In genomic region chr1:153646672-153647374, GRCh38 we compare ENCODE assay signal across 13 cellular contexts. TPM values are rescaled to one million over a fixed set of nuclear protein-coding genes. Genes with fewer than 3 reads are reported as not detected.
DNase-seq lines count a peak whose midpoint lies in the region; TF ChIP-seq lines count a peak whose summit lies in the region.
"Had no signal": no experiment of that assay in that cellular context is flagged by ENCODE, and none has a peak within 500 bp of the region (broad histone marks: within the 10 kb centered on the region; RNA-seq: fewer than 3 reads in every experiment).

No MANE protein-coding gene starts in this region.

- H3K27me3 Mint-ChIP-seq in T-helper 2 cell treated with Interferon-gamma antibody and Interleukin-4, amounts not matched to agents 5 μg/mL and 100 μg/mL, for 36 hours (ENCODE audit: low read depth), result no peaks in the 10 kb centered on the region
- peaks cover 9% of the 10 kb centered on the region for H3K27me3 Mint-ChIP-seq in glutamatergic neuron (ENCODE audit: unreplicated experiment)

- in situ Hi-C loops in GM13976 (cut with MboI; ENCODE audit: low sequenced_read_pairs, unreplicated experiment), result no loop called here

- H3K27ac ChIP-seq in skeletal muscle tissue (ENCODE audit: low read depth, low read length) (peak overlapping the region; percentile 7), tibial nerve (peak overlapping the region in 2 of 4 donors; percentile 26 to 29)
- H3K27ac ChIP-seq: Peyer's patch had no signal

- H3K4me3 ChIP-seq in skeletal muscle tissue (ENCODE audit: low read length in 3 of 3), result no peak overlapping the region
- H3K4me3 ChIP-seq in tibial nerve, result no peak overlapping the region
- H3K4me3 ChIP-seq: pancreas, Peyer's patch had no signal

- no peaks in the 10 kb centered on the region for H3K9me3 Mint-ChIP-seq in T-helper 2 cell treated with Interferon-gamma antibody and Interleukin-4, amounts not matched to agents 5 μg/mL and 100 μg/mL, for 36 hours
- H3K9me3 Mint-ChIP-seq in glutamatergic neuron (ENCODE audit: unreplicated experiment), result peaks cover 11% of the 10 kb centered on the region

- peaks cover 31 to 53% (median 31%) of the 10 kb centered on the region in 3 donors for H3K4me1 ChIP-seq in skeletal muscle tissue (ENCODE audit: control insufficient read depth in 3 of 3, insufficient read depth in 3 of 3, low read length in 3 of 3)
- H3K4me1 ChIP-seq in tibial nerve, result peaks cover 0 to 46% (median 2%) of the 10 kb centered on the region in 4 donors

- POLR2A ChIA-PET in GM10248 (lab: Yijun Ruan, JAX), result interaction anchor here (0.6 kb wide), 1 partner anchor 1994 kb away, joined by 4 read pairs; no protein-coding TSS in a partner anchor

- peak overlapping the region; percentile 47 for H3K27ac Mint-ChIP-seq in T-helper 2 cell treated with Interferon-gamma antibody and Interleukin-4, amounts not matched to agents 5 μg/mL and 100 μg/mL, for 36 hours
- peak overlapping the region; percentile 72 for H3K27ac Mint-ChIP-seq in glutamatergic neuron (ENCODE audit: unreplicated experiment)

- no peak for TF ChIP-seq POLR2A in tibial nerve (IDR thresholded peaks at IDR 0.05)

- no peak for DNase-seq in T-helper 2 cell treated with Interferon-gamma antibody and Interleukin-4, amounts not matched to agents 5 μg/mL and 100 μg/mL, for 36 hours (ENCODE audit: low spot score)
- no peak for DNase-seq in T-helper 2 cell
- peak; percentile 36 for DNase-seq in SKM-1 (lab: John Stamatoyannopoulos, UW; ENCODE audit: unreplicated experiment)
- DNase-seq in glutamatergic neuron, result no peak
- no peak for DNase-seq in tibial nerve (ENCODE audit: low spot score in 2 of 2)
- DNase-seq in GM13976 (ENCODE audit: low spot score), result no peak
- no peak for DNase-seq in GM10248 (ENCODE audit: extremely low spot score)
- DNase-seq: ACHN, NCI-H1417 treated with DMSO at 0.1 percent for 48 hours had no signal

- H3K4me1 Mint-ChIP-seq in T-helper 2 cell treated with Interferon-gamma antibody and Interleukin-4, amounts not matched to agents 5 μg/mL and 100 μg/mL, for 36 hours (ENCODE audit: low read depth), result peaks cover 24% of the 10 kb centered on the region
- peaks cover 2% of the 10 kb centered on the region for H3K4me1 Mint-ChIP-seq in glutamatergic neuron (ENCODE audit: low read depth, unreplicated experiment)

- CTCF ChIA-PET in GM10248 (lab: Yijun Ruan, JAX), result interaction anchor here (1.2 to 1.8 kb wide), 2 partner anchors 9 to 19 kb away, joined by 4 read pairs; partner anchors contain the start of gene S100A13

- H3K36me3 ChIP-seq in skeletal muscle tissue (ENCODE audit: control insufficient read depth in 3 of 3, insufficient read depth in 3 of 3, low read length in 3 of 3), result peaks cover 27 to 43% (median 29%) of the 10 kb centered on the region in 3 donors
- peaks cover 0 to 51% (median 9%) of the 10 kb centered on the region in 3 donors for H3K36me3 ChIP-seq in tibial nerve

- WGBS in tibial nerve, 2 donors, result 72 to 85% methylated on average over 5 of the region's 5 CpGs

- no peaks in the 10 kb centered on the region for H3K9me3 ChIP-seq in skeletal muscle tissue (ENCODE audit: control insufficient read depth in 3 of 3, low read length in 3 of 3)
- H3K9me3 ChIP-seq in tibial nerve, result no peaks in the 10 kb centered on the region
- H3K9me3 ChIP-seq: pancreas, Peyer's patch had no signal

- TF ChIP-seq CTCF in glutamatergic neuron (IDR thresholded peaks at IDR 0.05; ENCODE audit: partially characterized antibody, unreplicated experiment) (no peak), tibial nerve (IDR thresholded peaks at IDR 0.05) (no peak), GM13976 (IDR thresholded peaks at IDR 0.05; ENCODE audit: borderline replicate concordance, control extremely low read depth, extremely low read depth, insufficient read depth, missing control alignments) (no peak), GM10248 (IDR thresholded peaks at IDR 0.05; ENCODE audit: control extremely low read depth, extremely low read depth, low read depth, missing control alignments) (no peak)

- no peaks in the 10 kb centered on the region for H3K27me3 ChIP-seq in skeletal muscle tissue (ENCODE audit: control insufficient read depth in 3 of 3, insufficient read depth in 3 of 3, low read length in 3 of 3)
- no peaks in the 10 kb centered on the region for H3K27me3 ChIP-seq in tibial nerve
- H3K27me3 ChIP-seq: pancreas, Peyer's patch had no signal

- no peak overlapping the region for H3K9ac ChIP-seq in skeletal muscle tissue (ENCODE audit: low read depth in 1 of 3, low read length in 3 of 3)

- H3K4me3 Mint-ChIP-seq in T-helper 2 cell treated with Interferon-gamma antibody and Interleukin-4, amounts not matched to agents 5 μg/mL and 100 μg/mL, for 36 hours, result no peak overlapping the region
- no peak overlapping the region for H3K4me3 Mint-ChIP-seq in glutamatergic neuron (ENCODE audit: unreplicated experiment)

- H3K36me3 Mint-ChIP-seq in T-helper 2 cell treated with Interferon-gamma antibody and Interleukin-4, amounts not matched to agents 5 μg/mL and 100 μg/mL, for 36 hours (ENCODE audit: low read depth), result peaks cover 54% of the 10 kb centered on the region
- H3K36me3 Mint-ChIP-seq in glutamatergic neuron (ENCODE audit: unreplicated experiment), result peaks cover 4% of the 10 kb centered on the region

- TF ChIP-seq EP300 in tibial nerve (IDR thresholded peaks at IDR 0.05), result peak in 1 of 2 donors; percentile 11

RNA-seq across cellular contexts. Expression of gene SNAPIN, which starts 11.7 kb away (rescaled TPM):
- total RNA-seq in glutamatergic neuron (ENCODE audit: unreplicated experiment) (30.8 TPM), skeletal muscle tissue (56.4 TPM), tibial nerve (10 to 100 TPM; 34.1 to 59.9 (median 43.7) TPM)

RNA-seq across cellular contexts. Expression of gene CHTOP, which starts 13.0 kb away (rescaled TPM):
- 84.7 TPM for total RNA-seq in glutamatergic neuron (ENCODE audit: unreplicated experiment)
- total RNA-seq in skeletal muscle tissue, result 46.4 TPM
- total RNA-seq in tibial nerve, result 10 to 100 TPM; 49.0 to 66.6 (median 56.5) TPM

RNA-seq across cellular contexts. Expression of gene S100A1, which starts 18.6 kb away (rescaled TPM):
- total RNA-seq in glutamatergic neuron (ENCODE audit: unreplicated experiment) (35.4 TPM), skeletal muscle tissue (0.52 TPM), tibial nerve (100 to 1,000 TPM in 1 of 4 donors, 10 to 100 TPM in 3; 41.4 to 102 (median 69.2) TPM)
- total RNA-seq: dermis microvascular lymphatic vessel endothelial cell, Peyer's patch had no signal

RNA-seq across cellular contexts. Expression of gene S100A13, which starts 19.5 kb away (rescaled TPM):
- total RNA-seq in glutamatergic neuron (ENCODE audit: unreplicated experiment), result 92.8 TPM
- 55.3 TPM for total RNA-seq in skeletal muscle tissue
- total RNA-seq in tibial nerve, result 100 to 1,000 TPM in 3 of 4 donors, 10 to 100 TPM in 1; 74.4 to 151 (median 121) TPM

RNA-seq across cellular contexts. Expression of gene ILF2, which starts 24.0 kb away (rescaled TPM):
- total RNA-seq in glutamatergic neuron (ENCODE audit: unreplicated experiment), result 221 TPM
- 148 TPM for total RNA-seq in skeletal muscle tissue
- total RNA-seq in tibial nerve, result 100 to 1,000 TPM in 1 of 4 donors, 10 to 100 TPM in 3; 62.8 to 102 (median 76.7) TPM

Comparison
In these comparisons a context has a peak if more than half of its experiments do, and no peak if none do; other contexts are left out.
1. RNA of gene S100A1, which starts 18.6 kb away (total RNA-seq): 41.4 to 102 TPM in tibial nerve and 35.4 TPM in glutamatergic neuron (single experiment); 0.52 TPM in skeletal muscle tissue (single experiment); every median in the first group is over 10 times any median in the second.